12 cellular contexts compared by ENCODE assay signal in the genomic region with DNA sequence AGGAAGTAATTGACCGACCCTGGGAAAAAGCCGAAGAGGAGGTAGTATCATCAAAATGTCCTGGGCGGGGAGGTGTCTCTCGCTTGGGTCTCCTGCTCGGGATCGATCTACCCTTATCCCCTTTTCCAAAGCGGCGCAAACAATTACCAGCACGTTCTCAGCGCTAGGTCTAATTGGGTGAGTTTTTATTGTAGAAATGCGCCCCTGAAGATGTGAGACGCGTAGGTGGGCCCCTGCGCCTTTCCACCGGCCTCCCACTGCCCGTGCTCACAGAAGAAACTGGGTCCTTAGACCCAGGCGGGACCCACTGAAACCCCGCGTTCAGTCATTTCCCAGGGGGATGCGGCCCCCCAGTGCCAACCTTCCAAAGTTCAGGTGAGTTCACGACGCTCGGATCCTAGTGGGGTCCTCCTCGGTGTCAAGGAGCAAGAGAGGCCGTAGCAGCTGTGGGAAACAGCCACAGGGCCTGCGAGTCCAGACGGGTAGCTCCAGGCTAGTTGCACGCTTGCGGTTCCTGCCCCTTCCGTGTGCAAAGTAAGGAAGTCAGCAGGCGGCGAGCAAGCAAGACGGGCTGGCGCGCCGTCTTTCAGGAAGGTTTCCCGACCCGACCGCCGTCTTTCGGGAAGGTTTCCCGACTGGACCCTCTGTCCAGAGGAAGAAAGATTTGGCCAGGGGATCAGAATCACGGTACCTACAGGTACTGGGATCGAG. TPM values are rescaled to one million over a fixed set of nuclear protein-coding genes. Genes with fewer than 3 reads are reported as not detected.
A peak's percentile ranks its signal among the peaks of the same experiment; 100 is the strongest.
DNase-seq lines count a peak whose midpoint lies in the region; ATAC-seq and TF ChIP-seq lines count a peak whose summit lies in the region.
"Had no signal": no experiment of that assay in that cellular context is flagged by ENCODE, and none has a peak within 500 bp of the region (broad histone marks: within the 10 kb centered on the region; RNA-seq: fewer than 3 reads in every experiment).

No MANE protein-coding gene starts in this region.

- H3K9ac ChIP-seq in fibroblast of lung (ENCODE audit: insufficient read depth, low read length) (no peak overlapping the region), neural progenitor cell (no peak overlapping the region)

- H3K4me3 Mint-ChIP-seq in CD14-positive monocyte (peak overlapping the region; percentile 53 to 72), neural progenitor cell (peak overlapping the region; percentile 80)
- H3K4me3 Mint-ChIP-seq: activated naive CD8-positive, alpha-beta T cell had no signal

- H2AFZ ChIP-seq in fibroblast of lung (ENCODE audit: low read length) (no peak overlapping the region), neural progenitor cell (replicated peaks) (peak overlapping the region; percentile 78)

- H3K27me3 ChIP-seq in fibroblast of lung (ENCODE audit: control insufficient read depth, insufficient read depth, low read length) (peaks cover 37% of the 10 kb centered on the region), neural progenitor cell (peaks cover 62% of the 10 kb centered on the region)

- peaks cover 13 to 27% of the 10 kb centered on the region in 2 donors for H3K36me3 Mint-ChIP-seq in CD14-positive monocyte
- peaks cover 18% of the 10 kb centered on the region for H3K36me3 Mint-ChIP-seq in neural progenitor cell
- H3K36me3 Mint-ChIP-seq: activated naive CD8-positive, alpha-beta T cell had no signal

- no peaks in the 10 kb centered on the region for H4K20me1 ChIP-seq in fibroblast of lung (ENCODE audit: control insufficient read depth, extremely low read depth, insufficient read depth, low read length)
- H4K20me1 ChIP-seq in neural progenitor cell (ENCODE audit: low read depth), result peaks cover 32% of the 10 kb centered on the region

- H3K27ac ChIP-seq in fibroblast of lung (ENCODE audit: insufficient read depth, low read length), result no peak overlapping the region
- no peak overlapping the region for H3K27ac ChIP-seq in neural progenitor cell

- H3K9me3 Mint-ChIP-seq in CD14-positive monocyte (peaks cover 0 to 6% (median 2%) of the 10 kb centered on the region in 7 donors), neural progenitor cell (no peaks in the 10 kb centered on the region)

- DNase-seq in CD14-positive monocyte (ENCODE audit: low spot score), result no peak
- peak; percentile 78 for DNase-seq in NCI-H69 (lab: John Stamatoyannopoulos, UW)
- peak; percentile 27 to 54 for DNase-seq in fibroblast of lung (ENCODE audit: low read depth in 2 of 2)
- DNase-seq in neural progenitor cell (ENCODE audit: low spot score), result peak; percentile 68
- no peak for DNase-seq in T-helper 9 cell
- no peak for DNase-seq in NCI-H1930 (lab: John Stamatoyannopoulos, UW)
- DNase-seq in activated T-cell treated with anti-CD3 and anti-CD28 coated beads, Interleukin-2, amount 50 U/mL, for 1 hour, result no peak

- H3K4me3 ChIP-seq in fibroblast of lung (replicated peaks in 1 of 4; ENCODE audit: control extremely low read depth in 1 of 4, insufficient read depth in 1 of 4, low read depth in 3 of 4, low read length in 4 of 4), result peak overlapping the region in 1 of 4 experiments; percentile 20
- peak overlapping the region; percentile 78 for H3K4me3 ChIP-seq in neural progenitor cell

- no peaks in the 10 kb centered on the region for H3K4me1 ChIP-seq in fibroblast of lung (ENCODE audit: control insufficient read depth, extremely low read depth, insufficient read depth, low read length)
- H3K4me1 ChIP-seq in neural progenitor cell, result peaks cover 19% of the 10 kb centered on the region

- H3K4me1 Mint-ChIP-seq in CD14-positive monocyte, result peaks cover 10% of the 10 kb centered on the region
- H3K4me1 Mint-ChIP-seq in neural progenitor cell, result peaks cover 21% of the 10 kb centered on the region

- TF ChIP-seq CTCF in CD14-positive monocyte (IDR thresholded peaks at IDR 0.05), result no peak
- TF ChIP-seq CTCF in fibroblast of lung (conservative IDR thresholded peaks at IDR 0.05 in 1 of 2, IDR thresholded peaks at IDR 0.05 in 1 of 2; ENCODE audit: low read depth in 1 of 2, low read length in 2 of 2), result no peak
- no peak for TF ChIP-seq CTCF in neural progenitor cell (IDR thresholded peaks at IDR 0.05)

- no peaks in the 10 kb centered on the region for H3K36me3 ChIP-seq in fibroblast of lung (ENCODE audit: control insufficient read depth, insufficient read depth, low read length)
- H3K36me3 ChIP-seq in neural progenitor cell, result no peaks in the 10 kb centered on the region

- no peaks in the 10 kb centered on the region for H3K79me2 ChIP-seq in fibroblast of lung (ENCODE audit: control insufficient read depth, insufficient read depth, low read length)
- H3K79me2 ChIP-seq in neural progenitor cell (ENCODE audit: low read depth), result no peaks in the 10 kb centered on the region

- H3K4me2 ChIP-seq in fibroblast of lung (ENCODE audit: extremely low read depth, insufficient read depth, low read length) (no peak overlapping the region), neural progenitor cell (peak overlapping the region; percentile 95)

- ATAC-seq in GM19395 (IDR thresholded peaks at IDR 0.05; ENCODE audit: unreplicated experiment), result no peak

- H3K9me3 ChIP-seq in fibroblast of lung (ENCODE audit: control insufficient read depth, insufficient read depth, low read depth, low read length), result no peaks in the 10 kb centered on the region
- H3K9me3 ChIP-seq in neural progenitor cell (ENCODE audit: low read depth), result no peaks in the 10 kb centered on the region

- intact Hi-C loops in CD14-positive monocyte (cut with micrococcal nuclease), result no loop called here

- H3K27ac Mint-ChIP-seq in CD14-positive monocyte (no peak overlapping the region), neural progenitor cell (no peak overlapping the region)
- H3K27ac Mint-ChIP-seq: activated naive CD8-positive, alpha-beta T cell had no signal

- peaks cover 51 to 66% (median 57%) of the 10 kb centered on the region in 3 donors for H3K27me3 Mint-ChIP-seq in CD14-positive monocyte (ENCODE audit: low read depth in 3 of 3)
- H3K27me3 Mint-ChIP-seq in neural progenitor cell (ENCODE audit: insufficient read depth, low read depth), result peaks cover 25% of the 10 kb centered on the region

- H3F3A ChIP-seq in neural progenitor cell (ENCODE audit: low read depth), result peaks cover 18% of the 10 kb centered on the region

RNA-seq across cellular contexts. Expression of gene SMIM32, which starts 1.5 kb away (rescaled TPM):
- polyA plus RNA-seq in CD14-positive monocyte, result not detected
- total RNA-seq in fibroblast of lung, result not detected in 2 replicates
- polyA plus RNA-seq in fibroblast of lung, result not detected in 2 replicates
- not detected in 2 replicates for polyA plus RNA-seq in fibroblast of lung (2012)
- not detected in 2 replicates for polyA minus RNA-seq in fibroblast of lung (ENCODE audit: low replicate concordance)
- 0.13 and 0.25 TPM in 2 replicates for total RNA-seq in neural progenitor cell (ENCODE audit: low replicate concordance)
- total RNA-seq: LHCN-M2; mononuclear cell; T-helper 1 cell treated with Interleukin-12 subunit alpha and Interleukin-12 subunit beta and Interleukin-4 antibody, amounts not matched to agents 30 ng/mL and 1 ng/mL, for 36 hours had no signal

RNA-seq across cellular contexts. Expression of gene SMAD5, which starts 58.8 kb away (rescaled TPM):
- polyA plus RNA-seq in CD14-positive monocyte (10 to 100 TPM; 17.3 to 19.2 TPM), fibroblast of lung (89.4 and 128 TPM in 2 replicates)
- total RNA-seq in fibroblast of lung (43.4 and 44.3 TPM in 2 replicates), neural progenitor cell (ENCODE audit: low replicate concordance) (75.0 and 102 TPM in 2 replicates)
- polyA plus RNA-seq in fibroblast of lung (2012), result 27.1 and 31.8 TPM in 2 replicates
- 26.4 and 34.5 TPM in 2 replicates for polyA minus RNA-seq in fibroblast of lung (ENCODE audit: low replicate concordance)

Comparison
In these comparisons a context has a peak if more than half of its experiments do, and no peak if none do; other contexts are left out.
1. DNase-seq: peak in NCI-H69 (single experiment), fibroblast of lung (2 of 2) and neural progenitor cell (single experiment); none in CD14-positive monocyte (single experiment), T-helper 9 cell (single experiment), NCI-H1930 (0 of 2) and activated T-cell treated with anti-CD3 and anti-CD28 coated beads, Interleukin-2, amount 50 U/mL, for 1 hour (single experiment).